Comparison of ENCODE assay signal across 8 cellular contexts in genomic region chr2:11829324-11829946, GRCh38.
A peak's percentile ranks its signal among the peaks of the same experiment; 100 is the strongest.
DNase-seq lines count a peak whose midpoint lies in the region; ATAC-seq, FAIRE-seq and TF ChIP-seq lines count a peak whose summit lies in the region.

No MANE protein-coding gene starts in this region.

- peak overlapping the region; percentile 35 for H2BK5ac ChIP-seq in trophoblast cell (ENCODE audit: low read depth, low read length, poor library complexity)

- peaks cover 33% of the 10 kb centered on the region for H3F3A ChIP-seq in SK-N-SH (replicated peaks; ENCODE audit: insufficient read depth)

- POLR2A ChIA-PET in SK-N-SH (lab: Yijun Ruan, JAX): interaction anchor here (0.8 to 2.5 kb wide), 7 partner anchors 887 to 1188 kb away, joined by 3 to 20 read pairs (median 8); partner anchors contain the start of gene TRIB2
- POLR2A ChIA-PET in activated naive CD8-positive, alpha-beta T cell treated with anti-CD3 and anti-CD28 coated beads, Interleukin-2, amount 10 ng/mL, durations not matched to agents 7 days and 5 days (lab: Charles Lee): interaction anchor here (1.1 to 3.1 kb wide), 2 partner anchors 466 to 887 kb away, joined by 3 to 11 read pairs; partner anchors contain the start of gene TRIB2

- peak overlapping the region; percentile 76 for H3K4me3 Mint-ChIP-seq in activated naive CD8-positive, alpha-beta T cell treated with anti-CD3 and anti-CD28 coated beads, Interleukin-2, amount 10 ng/mL, durations not matched to agents 7 days and 5 days

- ATAC-seq in activated naive CD8-positive, alpha-beta T cell treated with anti-CD3 and anti-CD28 coated beads, Interleukin-2, amount 10 ng/mL, durations not matched to agents 7 days and 5 days (ENCODE audit: low read depth): peak; percentile 40
- ATAC-seq in heart left ventricle: peak; percentile 18 to 50 (median 38)

- no peaks in the 10 kb centered on the region for H3K27me3 ChIP-seq in SK-N-SH (ENCODE audit: insufficient read depth)
- no peaks in the 10 kb centered on the region for H3K27me3 ChIP-seq in heart left ventricle
- H3K27me3 ChIP-seq in trophoblast cell (ENCODE audit: insufficient read depth, low read length): no peaks in the 10 kb centered on the region
- no peaks in the 10 kb centered on the region for H3K27me3 ChIP-seq in transverse colon

- TF ChIP-seq EP300 in SK-N-SH (IDR thresholded peaks at IDR 0.05; ENCODE audit: borderline replicate concordance in 1 of 2, low read depth in 1 of 2, low read length in 1 of 2) (peak; percentile 4 to 44; a peak in 2 of 4 replicates), transverse colon (IDR thresholded peaks at IDR 0.05; ENCODE audit: low read depth) (no peak)

- peaks cover 17 to 27% of the 10 kb centered on the region in 2 experiments for H3K36me3 ChIP-seq in SK-N-SH (replicated peaks in 1 of 2; ENCODE audit: control insufficient read depth in 1 of 2, insufficient read depth in 2 of 2, low read length in 1 of 2)
- H3K36me3 ChIP-seq in heart left ventricle: peaks cover 0 to 32% (median 21%) of the 10 kb centered on the region in 9 donors
- peaks cover 7 to 16% of the 10 kb centered on the region in 2 experiments for H3K36me3 ChIP-seq in trophoblast cell (ENCODE audit: control insufficient read depth in 1 of 2, insufficient read depth in 2 of 2, low read length in 2 of 2)
- H3K36me3 ChIP-seq in transverse colon: peaks cover 0 to 13% (median 2%) of the 10 kb centered on the region in 4 donors

- peaks cover 18% of the 10 kb centered on the region for H3K36me3 Mint-ChIP-seq in activated naive CD8-positive, alpha-beta T cell treated with anti-CD3 and anti-CD28 coated beads, Interleukin-2, amount 10 ng/mL, durations not matched to agents 7 days and 5 days

- 2% methylated on average over 11 of the region's 11 CpGs for WGBS in SK-N-SH (ENCODE audit: low lambda C conversion rate)
- 13 to 29% (median 19%) methylated on average over 9 to 11 of the region's 11 CpGs for WGBS in heart left ventricle, 4 donors
- no CpG with 5 or more reads among the region's 11 CpGs for WGBS in trophoblast cell (ENCODE audit: extremely low coverage, insufficient coverage, insufficient read length)
- WGBS in transverse colon (ENCODE audit: low coverage in 1 of 2), 2 donors: 14 to 17% methylated on average over 2 to 11 of the region's 11 CpGs

- peak; percentile 60 for DNase-seq in EH (ENCODE audit: low read depth)
- peak; percentile 51 for DNase-seq in H54 (ENCODE audit: insufficient read length, low spot score)
- peak; percentile 89 for DNase-seq in SK-N-SH
- peak; percentile 54 for DNase-seq in activated naive CD8-positive, alpha-beta T cell treated with anti-CD3 and anti-CD28 coated beads, Interleukin-2, amount 10 ng/mL, durations not matched to agents 7 days and 5 days
- peak; percentile 63 to 86 (median 72) for DNase-seq in heart left ventricle
- peak in 1 of 2 donors; percentile 19 for DNase-seq in trophoblast cell
- DNase-seq in transverse colon: peak; percentile 49

- peak overlapping the region; percentile 12 for H3K14ac ChIP-seq in trophoblast cell (ENCODE audit: low read length)

- H3K9me3 ChIP-seq in SK-N-SH (no peaks in the 10 kb centered on the region), heart left ventricle (peaks cover 0 to 4% (median under 1%) of the 10 kb centered on the region in 12 donors), trophoblast cell (ENCODE audit: insufficient read depth, low read depth, low read length) (no peaks in the 10 kb centered on the region), transverse colon (no peaks in the 10 kb centered on the region)

- H3K9me2 ChIP-seq in SK-N-SH: no peaks in the 10 kb centered on the region

- H3K4ac ChIP-seq in trophoblast cell (ENCODE audit: low read depth, low read length): no peak overlapping the region

- peaks cover 5% of the 10 kb centered on the region for H3K27me3 Mint-ChIP-seq in activated naive CD8-positive, alpha-beta T cell treated with anti-CD3 and anti-CD28 coated beads, Interleukin-2, amount 10 ng/mL, durations not matched to agents 7 days and 5 days

- H3K79me2 ChIP-seq in SK-N-SH (ENCODE audit: insufficient read depth): no peaks in the 10 kb centered on the region
- H3K79me2 ChIP-seq in trophoblast cell (ENCODE audit: control insufficient read depth, insufficient read depth, low read length, poor library complexity): no peaks in the 10 kb centered on the region

- H3K27ac ChIP-seq in SK-N-SH (ENCODE audit: low read depth in 2 of 2, low read length in 1 of 2): peak overlapping the region; percentile 94 to 95
- peak overlapping the region in 11 of 12 donors; percentile 55 to 82 (median 71) for H3K27ac ChIP-seq in heart left ventricle
- H3K27ac ChIP-seq in trophoblast cell (ENCODE audit: low read depth, low read length): peak overlapping the region; percentile 67
- H3K27ac ChIP-seq in transverse colon: peak overlapping the region; percentile 50 to 79 (median 72)

- intact Hi-C loops in heart left ventricle (cut with DNase I) (loop anchor here (1.0 to 10.0 kb wide), 9 partner anchors 885 to 1178 kb away; partner anchors contain the start of gene TRIB2 (in 2 of the 10)), transverse colon (cut with DNase I; ENCODE audit: low total_unique reads) (no loop called here)

- H3K23ac ChIP-seq in trophoblast cell (ENCODE audit: low read length): no peak overlapping the region

- no peaks in the 10 kb centered on the region for H4K20me1 ChIP-seq in SK-N-SH (ENCODE audit: insufficient read depth)

- no peak overlapping the region for H4K12ac ChIP-seq in trophoblast cell (ENCODE audit: low read depth, low read length)

- CTCF ChIA-PET in SK-N-SH (lab: Yijun Ruan, JAX): interaction anchor here (0.5 to 10.2 kb wide), 57 partner anchors 9 to 1388 kb away, joined by 3 to 130 read pairs (median 4); partner anchors contain the start of gene TRIB2

- peaks cover 48% of the 10 kb centered on the region for H3K4me1 Mint-ChIP-seq in activated naive CD8-positive, alpha-beta T cell treated with anti-CD3 and anti-CD28 coated beads, Interleukin-2, amount 10 ng/mL, durations not matched to agents 7 days and 5 days

- TF ChIP-seq POLR2A in H54 (IDR thresholded peaks at IDR 0.05; ENCODE audit: low read depth, low read length): no peak
- no peak for TF ChIP-seq POLR2A in heart left ventricle (IDR thresholded peaks at IDR 0.05)
- no peak for TF ChIP-seq POLR2A in transverse colon (IDR thresholded peaks at IDR 0.05)

- peak overlapping the region; percentile 52 for H4K8ac ChIP-seq in trophoblast cell (ENCODE audit: low read depth, low read length)

- H3K79me1 ChIP-seq in trophoblast cell (ENCODE audit: low read length): peaks cover 6% of the 10 kb centered on the region

- H3K18ac ChIP-seq in trophoblast cell (ENCODE audit: low read length): peak overlapping the region; percentile 54

- TF ChIP-seq RAD21 in SK-N-SH (IDR thresholded peaks at IDR 0.05; ENCODE audit: low read length): peak; percentile 89

- no peak overlapping the region for H2AK5ac ChIP-seq in trophoblast cell (ENCODE audit: low read length)

- H3K4me1 ChIP-seq in SK-N-SH (ENCODE audit: control insufficient read depth in 1 of 2, insufficient read depth in 2 of 2, low read depth in 1 of 2, low read length in 1 of 2): peaks cover 38 to 40% of the 10 kb centered on the region in 2 experiments
- peaks cover 4 to 39% (median 26%) of the 10 kb centered on the region in 12 donors for H3K4me1 ChIP-seq in heart left ventricle
- H3K4me1 ChIP-seq in trophoblast cell (ENCODE audit: control insufficient read depth in 1 of 2, insufficient read depth in 2 of 2, low read length in 2 of 2): peaks cover 11% of the 10 kb centered on the region in 2 experiments
- peaks cover 8 to 23% (median 20%) of the 10 kb centered on the region in 4 donors for H3K4me1 ChIP-seq in transverse colon

- in situ Hi-C loops in transverse colon (cut with MboI; ENCODE audit: low pct_ligation_motif_present in 1 of 4, low pct_unique_long_range_greater_than_20kb in 1 of 4, low sequenced_read_pairs in 3 of 4): loop anchor here in 3 of 4 donors (25.0 kb wide), 3 partner anchors 558 to 1183 kb away; partner anchors contain the start of gene TRIB2 (in 2 of the 3)

- peak overlapping the region; percentile 88 for H3K27ac Mint-ChIP-seq in activated naive CD8-positive, alpha-beta T cell treated with anti-CD3 and anti-CD28 coated beads, Interleukin-2, amount 10 ng/mL, durations not matched to agents 7 days and 5 days

- H3K4me3 ChIP-seq in SK-N-SH (ENCODE audit: low read depth in 2 of 2, low read length in 1 of 2): peak overlapping the region; percentile 27 to 32
- peak overlapping the region in 9 of 12 donors; percentile 10 to 42 (median 27) for H3K4me3 ChIP-seq in heart left ventricle
- H3K4me3 ChIP-seq in trophoblast cell (ENCODE audit: low read depth, low read length): no peak overlapping the region
- H3K4me3 ChIP-seq in transverse colon: peak overlapping the region in 1 of 4 donors; percentile 22

- H2BK120ac ChIP-seq in trophoblast cell (ENCODE audit: insufficient read depth, low read length, poor library complexity): peak overlapping the region; percentile 18

- peak overlapping the region; percentile 64 for H2AFZ ChIP-seq in SK-N-SH (ENCODE audit: low read depth)
- peak overlapping the region; percentile 30 for H2AFZ ChIP-seq in trophoblast cell (ENCODE audit: insufficient read depth, low read length, poor library complexity)

- H3K4me2 ChIP-seq in SK-N-SH (peak overlapping the region; percentile 74), trophoblast cell (ENCODE audit: low read length) (peak overlapping the region; percentile 54)

- H4K91ac ChIP-seq in trophoblast cell (ENCODE audit: low read depth, low read length): no peak overlapping the region

- peak overlapping the region; percentile 47 for H2BK12ac ChIP-seq in trophoblast cell (ENCODE audit: low read length)

- H3K9ac ChIP-seq in SK-N-SH (peak overlapping the region; percentile 55), trophoblast cell (ENCODE audit: low read length) (peak overlapping the region; percentile 13)

- no peak for FAIRE-seq in H54 (lab: Jason Lieb, UNC)

- peak; percentile 33; the same call in 1 of the 2 replicates for TF ChIP-seq CTCF in LNCAP (IDR thresholded peaks at IDR 0.05)
- TF ChIP-seq CTCF in SK-N-SH (IDR thresholded peaks at IDR 0.05): peak; percentile 82
- TF ChIP-seq CTCF in heart left ventricle (IDR thresholded peaks at IDR 0.05): peak; percentile 39 to 71 (median 54)
- TF ChIP-seq CTCF in transverse colon (IDR thresholded peaks at IDR 0.05): peak in 3 of 5 experiments; percentile 24 to 30 (median 28)

- H3K9me3 Mint-ChIP-seq in activated naive CD8-positive, alpha-beta T cell treated with anti-CD3 and anti-CD28 coated beads, Interleukin-2, amount 10 ng/mL, durations not matched to agents 7 days and 5 days: peaks cover 6% of the 10 kb centered on the region

TF ChIP-seq in SK-N-SH, 30 proteins besides CTCF, POLR2A, EP300 and RAD21 (continues in another document):
- TF ChIP-seq IRF3 (IDR thresholded peaks at IDR 0.05; ENCODE audit: low read depth, low read length) (no peak), MXI1 (IDR thresholded peaks at IDR 0.05; ENCODE audit: low read depth, low read length) (no peak)

Comparison
In these comparisons a context has a peak if more than half of its experiments do, and no peak if none do; other contexts are left out.
1. CTCF ChIP-seq: peak in every context shown above with its lines; median percentile 82 in SK-N-SH; 54 in heart left ventricle; 33 in LNCAP; 28 in transverse colon.